ENCODE assay signal across 11 cellular contexts in the genomic region with DNA sequence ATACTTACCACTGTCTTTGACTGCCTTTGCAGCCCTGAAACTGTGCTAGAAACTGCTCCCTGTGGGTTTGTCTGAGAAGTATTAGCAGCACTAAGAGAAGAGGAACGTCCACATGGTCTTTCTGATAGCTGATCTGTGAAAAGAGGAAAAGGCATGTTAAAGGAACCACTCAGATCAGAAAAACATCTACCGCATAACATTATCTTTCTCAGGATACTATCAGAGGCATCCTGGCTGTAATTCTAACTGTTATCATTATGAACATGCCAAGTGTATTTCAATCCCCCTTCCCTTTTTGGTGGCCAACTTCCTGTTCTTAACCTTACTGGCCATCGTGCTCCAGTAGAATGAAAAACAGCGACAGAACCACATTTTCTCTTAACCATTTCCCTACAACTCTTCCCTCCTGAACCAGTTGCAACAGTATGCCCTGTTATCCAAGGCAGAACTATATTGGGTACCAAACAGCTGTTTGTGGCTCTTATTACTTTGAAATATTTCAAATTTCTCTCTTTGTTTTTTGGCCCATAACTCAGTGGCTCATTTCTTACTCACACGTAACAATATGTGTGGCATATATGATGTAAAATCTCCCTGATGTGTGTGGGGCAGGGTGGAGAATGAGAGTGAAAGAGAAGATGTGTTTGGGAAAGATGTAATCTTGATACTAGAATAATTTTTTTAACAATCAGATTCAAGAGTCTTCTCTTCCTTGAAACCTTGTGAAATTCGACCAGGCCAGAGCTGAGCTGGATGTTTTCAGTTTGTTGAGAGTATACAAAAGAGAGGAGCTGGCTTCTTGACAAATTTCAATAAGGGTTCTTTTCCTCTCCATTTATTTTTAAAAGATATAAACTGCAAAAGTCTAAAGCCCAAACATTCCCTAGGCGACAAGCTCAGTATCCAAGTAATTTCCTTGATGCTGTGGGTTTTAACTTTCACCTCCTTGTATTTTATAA. TPM values are rescaled to one million over a fixed set of nuclear protein-coding genes. Genes with fewer than 3 reads are reported as not detected.
A peak's percentile ranks its signal among the peaks of the same experiment; 100 is the strongest.
DNase-seq lines count a peak whose midpoint lies in the region; ATAC-seq and TF ChIP-seq lines count a peak whose summit lies in the region.
"Had no signal": no experiment of that assay in that cellular context is flagged by ENCODE, and none has a peak within 500 bp of the region (broad histone marks: within the 10 kb centered on the region; RNA-seq: fewer than 3 reads in every experiment).

No MANE protein-coding gene starts in this region.

- no peak for ATAC-seq in HG02885 (IDR thresholded peaks at IDR 0.05; ENCODE audit: poor library complexity, unreplicated experiment)

- H3F3A ChIP-seq in Loucy (ENCODE audit: low read depth) = no peaks in the 10 kb centered on the region

- H3K79me2 ChIP-seq in Loucy (ENCODE audit: insufficient read depth, low read length) = peaks cover 40% of the 10 kb centered on the region

- POLR2A ChIA-PET in CD8-positive, alpha-beta memory T cell (lab: Charles Lee) = no interaction called here

- H3K9me2 ChIP-seq in Loucy (replicated peaks; ENCODE audit: low read depth, low read length) = no peaks in the 10 kb centered on the region

- H3K36me3 ChIP-seq in CD8-positive, alpha-beta memory T cell (ENCODE audit: insufficient read depth, low read length) = peaks cover 18% of the 10 kb centered on the region
- peaks cover 43% of the 10 kb centered on the region; the same call in 1 of the 2 replicates for H3K36me3 ChIP-seq in Loucy (ENCODE audit: insufficient read depth, low read length)
- no peaks in the 10 kb centered on the region for H3K36me3 ChIP-seq in ascending aorta
- H3K36me3 ChIP-seq in neutrophil = peaks cover 8% of the 10 kb centered on the region

- peak overlapping the region in 5 of 8 donors; percentile 1 to 79 (median 4) for H3K27ac Mint-ChIP-seq in CD8-positive, alpha-beta memory T cell

- H3K27me3 Mint-ChIP-seq in CD8-positive, alpha-beta memory T cell = peaks cover 0 to 4% of the 10 kb centered on the region in 2 donors

- H3K4me3 Mint-ChIP-seq in CD8-positive, alpha-beta memory T cell = no peak overlapping the region

- no peaks in the 10 kb centered on the region for H3K27me3 ChIP-seq in CD8-positive, alpha-beta memory T cell (ENCODE audit: insufficient read depth, low read length, poor library complexity, severe bottlenecking)
- no peaks in the 10 kb centered on the region for H3K27me3 ChIP-seq in Loucy (ENCODE audit: insufficient read depth, low read length, poor library complexity, severe bottlenecking)
- no peaks in the 10 kb centered on the region for H3K27me3 ChIP-seq in ascending aorta
- H3K27me3 ChIP-seq in neutrophil = no peaks in the 10 kb centered on the region

- H3K4me1 ChIP-seq in CD8-positive, alpha-beta memory T cell (ENCODE audit: insufficient read depth, low read length) = peaks cover 45% of the 10 kb centered on the region
- peaks cover 40% of the 10 kb centered on the region for H3K4me1 ChIP-seq in Loucy (ENCODE audit: insufficient read depth, low read length, poor library complexity, severe bottlenecking)
- no peaks in the 10 kb centered on the region for H3K4me1 ChIP-seq in ascending aorta
- H3K4me1 ChIP-seq in neutrophil (ENCODE audit: control insufficient read depth in 1 of 2, insufficient read depth in 1 of 2, low read depth in 1 of 2, low read length in 1 of 2) = peaks cover 40 to 42% of the 10 kb centered on the region in 2 experiments

- CTCF ChIA-PET in CD8-positive, alpha-beta memory T cell (lab: Charles Lee) = no interaction called here

- no peak for DNase-seq in CD8-positive, alpha-beta memory T cell
- no peak for DNase-seq in ascending aorta (ENCODE audit: low spot score in 2 of 2)
- DNase-seq in NCI-H510A (lab: John Stamatoyannopoulos, UW) = no peak
- no peak for DNase-seq in kidney glomerular epithelial cell (lab: John Stamatoyannopoulos, UW)
- no peak for DNase-seq in SK-N-DZ (ENCODE audit: low spot score)
- DNase-seq: DND-41, NCI-H187 treated with DMSO at 0.1 percent for 48 hours, SHP77 had no signal

- H2AFZ ChIP-seq in Loucy (ENCODE audit: low read length) = no peak overlapping the region

- no peak overlapping the region for H3K4me3 ChIP-seq in CD8-positive, alpha-beta memory T cell (ENCODE audit: low read length)
- peak overlapping the region; percentile 13 for H3K4me3 ChIP-seq in Loucy (ENCODE audit: low read length, poor library complexity, severe bottlenecking)
- H3K4me3 ChIP-seq in ascending aorta = no peak overlapping the region
- H3K4me3 ChIP-seq in neutrophil (ENCODE audit: low read depth in 1 of 2, low read length in 1 of 2) = peak overlapping the region in 1 of 2 experiments; percentile 12

- peaks cover 0 to 59% (median 6%) of the 10 kb centered on the region in 3 donors for H3K36me3 Mint-ChIP-seq in CD8-positive, alpha-beta memory T cell

- TF ChIP-seq CTCF in Loucy (conservative IDR thresholded peaks at IDR 0.05; ENCODE audit: low read length) (no peak), ascending aorta (IDR thresholded peaks at IDR 0.05) (no peak), neutrophil (IDR thresholded peaks at IDR 0.05) (no peak)

- intact Hi-C loops in ascending aorta (cut with DNase I) = no loop called here

- no peak overlapping the region for H3K27ac ChIP-seq in CD8-positive, alpha-beta memory T cell (ENCODE audit: low read depth, low read length)
- H3K27ac ChIP-seq in ascending aorta (peak overlapping the region; percentile 0 to 26), neutrophil (peak overlapping the region; percentile 90)

- H3K9me3 Mint-ChIP-seq in CD8-positive, alpha-beta memory T cell = no peaks in the 10 kb centered on the region

- H3K4me1 Mint-ChIP-seq in CD8-positive, alpha-beta memory T cell = peaks cover 43 to 70% (median 70%) of the 10 kb centered on the region in 3 donors

- no peaks in the 10 kb centered on the region for H4K20me1 ChIP-seq in Loucy (ENCODE audit: insufficient read depth, low read length, poor library complexity, severe bottlenecking)

- H3K4me2 ChIP-seq in Loucy (ENCODE audit: low read depth, low read length, poor library complexity, severe bottlenecking) = peak overlapping the region; percentile 59

- no peaks in the 10 kb centered on the region for H3K9me3 ChIP-seq in CD8-positive, alpha-beta memory T cell (ENCODE audit: low read length)
- H3K9me3 ChIP-seq in Loucy (ENCODE audit: insufficient read depth, low read depth, low read length) = no peaks in the 10 kb centered on the region
- H3K9me3 ChIP-seq in ascending aorta = no peaks in the 10 kb centered on the region
- H3K9me3 ChIP-seq in neutrophil = no peaks in the 10 kb centered on the region

- H3K9ac ChIP-seq in Loucy (ENCODE audit: low read depth, low read length, poor library complexity, severe bottlenecking) = no peak overlapping the region

RNA-seq across cellular contexts. Expression of gene ARHGEF6, which starts 35.2 kb away (rescaled TPM):
- total RNA-seq in CD8-positive, alpha-beta memory T cell = 10 to 100 TPM; 25.6 to 27.0 TPM
- polyA plus RNA-seq in CD8-positive, alpha-beta memory T cell = 60.7 TPM
- 17.6 TPM for total RNA-seq in ascending aorta
- 0.13 TPM in 1 of 2 replicates, not detected in the other for polyA plus RNA-seq in SK-N-DZ (2014; cell fraction: cytosol; rRNA removed)
- polyA plus RNA-seq in SK-N-DZ (2014; cell fraction: nucleus; rRNA removed) = not detected in 2 replicates
